ENCODE assay signal across 1 cellular context in genomic region chr16:66988197-66988788, GRCh38.
TF ChIP-seq lines count a peak whose summit lies in the region.

Gene CES4A (plus strand): TSS chr16:66988589. CDS start chr16:66988773, 184 bp downstream.

TF ChIP-seq in neural cell, 6 proteins besides CTCF, POLR2A, EP300 and RAD21 (continued from another document):
- TF ChIP-seq REST (IDR thresholded peaks at IDR 0.05; ENCODE audit: borderline replicate concordance) = no peak
- TF ChIP-seq EZH2 (IDR thresholded peaks at IDR 0.05; ENCODE audit: borderline replicate concordance, insufficient read depth, low read length, poor library complexity, severe bottlenecking) = no peak
- no peak for TF ChIP-seq MXI1 (conservative IDR thresholded peaks at IDR 0.05; ENCODE audit: poor library complexity, severe bottlenecking)
- no peak for TF ChIP-seq POLR2AphosphoS5 (IDR thresholded peaks at IDR 0.05)
- TF ChIP-seq TAF1 (IDR thresholded peaks at IDR 0.05; ENCODE audit: low read depth) = no peak
